32 cellular contexts compared by ENCODE assay signal in the genomic region with DNA sequence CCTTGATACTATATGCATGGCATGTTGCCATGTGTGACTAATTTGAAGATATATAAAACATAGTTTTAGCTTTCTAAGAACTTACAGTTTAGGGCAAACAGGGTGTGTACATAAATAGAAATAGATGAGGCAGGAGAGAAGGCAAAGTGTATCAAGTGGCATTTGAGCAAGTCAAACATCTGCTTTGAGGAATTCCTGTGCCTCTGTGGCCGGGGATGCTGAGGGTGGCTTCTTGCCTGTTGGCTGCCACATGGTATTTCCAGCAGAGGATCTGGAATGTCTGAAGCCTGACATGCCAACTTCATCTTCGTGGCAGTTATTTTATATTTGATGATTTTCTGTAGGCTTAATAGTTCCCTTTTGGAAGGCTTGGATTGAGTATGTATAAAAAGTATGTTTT. TPM values are rescaled to one million over a fixed set of nuclear protein-coding genes. Genes with fewer than 3 reads are reported as not detected.
"Had no signal": no experiment of that assay in that cellular context is flagged by ENCODE, and none has a peak within 500 bp of the region (broad histone marks: within the 10 kb centered on the region; RNA-seq: fewer than 3 reads in every experiment).

No MANE protein-coding gene starts in this region.

- ATAC-seq: activated CD4-positive, CD25-positive, alpha-beta regulatory T cell treated with anti-CD3 and anti-CD28 coated beads, Interleukin-2, amount 50 U/mL, for 24 hours; activated naive CD8-positive, alpha-beta T cell treated with anti-CD3 and anti-CD28 coated beads, Interleukin-2, amount 50 U/mL, for 24 hours; activated T-cell treated with anti-CD3 and anti-CD28 coated beads, Interleukin-2, amount 50 U/mL, for 4 hours; body of pancreas; effector memory CD8-positive, alpha-beta T cell; T-helper 17 cell had no signal

- H3K27ac Mint-ChIP-seq: activated B cell treated with CpG ODN at 0.5 μM for 24 hours; activated CD4-positive, alpha-beta memory T cell treated with anti-CD3 and anti-CD28 coated beads, Interleukin-2, amount 10 ng/mL, durations not matched to agents 7 days and 5 days; activated CD4-positive, alpha-beta T cell treated with anti-CD3 and anti-CD28 coated beads, Interleukin-2, amount 10 ng/mL, durations not matched to agents 24 days and 14 days; activated naive CD8-positive, alpha-beta T cell treated with anti-CD3 and anti-CD28 coated beads, Interleukin-2, amount 50 U/mL, for 24 hours; activated T-helper 1 cell treated with anti-CD3 and anti-CD28 coated beads, Interleukin-12 subunit alpha, Interleukin-12 subunit beta, Interleukin-2, Interleukin-4 antibody, amounts not matched to agents 30 ng/mL and 10 ng/mL and 1 ng/mL, durations not matched to agents 14 hours and 24 hours and 36 hours; T-helper 17 cell; T-helper 2 cell treated with Interferon-gamma antibody and Interleukin-4, amounts not matched to agents 5 μg/mL and 100 μg/mL, for 36 hours had no signal

- H3K9me3 ChIP-seq: adrenal gland, body of pancreas, esophagus squamous epithelium had no signal

- H3K27ac ChIP-seq: adrenal gland, body of pancreas, esophagus squamous epithelium, WERI-Rb-1 had no signal

- H3K27me3 ChIP-seq: adrenal gland, body of pancreas, esophagus squamous epithelium had no signal

- H3K27me3 Mint-ChIP-seq: activated B cell treated with CpG ODN at 0.5 μM for 24 hours; activated CD4-positive, alpha-beta memory T cell treated with anti-CD3 and anti-CD28 coated beads, Interleukin-2, amount 10 ng/mL, durations not matched to agents 7 days and 5 days; activated CD4-positive, alpha-beta T cell treated with anti-CD3 and anti-CD28 coated beads, Interleukin-2, amount 10 ng/mL, durations not matched to agents 24 days and 14 days; activated naive CD8-positive, alpha-beta T cell treated with anti-CD3 and anti-CD28 coated beads for 36 hours; activated naive CD8-positive, alpha-beta T cell treated with anti-CD3 and anti-CD28 coated beads, Interleukin-2, amount 50 U/mL, for 24 hours; effector memory CD8-positive, alpha-beta T cell; T-helper 17 cell had no signal

- DNase-seq: activated B cell treated with CpG ODN at 0.5 μM for 24 hours; activated CD4-positive, alpha-beta memory T cell treated with anti-CD3 and anti-CD28 coated beads, Interleukin-2, amount 10 ng/mL, durations not matched to agents 7 days and 5 days; activated CD4-positive, alpha-beta T cell treated with anti-CD3 and anti-CD28 coated beads, Interleukin-2, amount 10 ng/mL, durations not matched to agents 24 days and 14 days; activated CD4-positive, alpha-beta T cell treated with anti-CD3 and anti-CD28 coated beads, Interleukin-2, amount 50 U/mL, for 4 hours; activated CD8-positive, alpha-beta memory T cell treated with anti-CD3 and anti-CD28 coated beads, Interleukin-2, amount 50 U/mL, for 48 hours; activated gamma-delta T cell; activated naive CD4-positive, alpha-beta T cell treated with anti-CD3 and anti-CD28 coated beads, Interleukin-2, amount 50 U/mL, for 16 hours; activated naive CD4-positive, alpha-beta T cell treated with Interleukin-2 at 50 U/mL for 16 hours; activated naive CD8-positive, alpha-beta T cell treated with anti-CD3 and anti-CD28 coated beads for 36 hours; activated naive CD8-positive, alpha-beta T cell treated with anti-CD3 and anti-CD28 coated beads, Interleukin-2, amount 50 U/mL, for 24 hours; activated T-cell treated with anti-CD3 and anti-CD28 coated beads, Interleukin-2, amount 50 U/mL, for 4 hours; adrenal gland; amygdala; aorta; body of pancreas; caudate nucleus; cortex of kidney; dermis blood vessel endothelial cell; effector CD4-positive, alpha-beta T cell; effector memory CD8-positive, alpha-beta T cell; esophagus squamous epithelium; head of caudate nucleus; T-helper 1 cell; T-helper 17 cell; T1000; WERI-Rb-1 had no signal

- H3K9me3 Mint-ChIP-seq: activated B cell treated with CpG ODN at 0.5 μM for 24 hours; activated CD4-positive, alpha-beta memory T cell treated with anti-CD3 and anti-CD28 coated beads, Interleukin-2, amount 10 ng/mL, durations not matched to agents 7 days and 5 days; activated CD4-positive, alpha-beta T cell treated with anti-CD3 and anti-CD28 coated beads, Interleukin-2, amount 10 ng/mL, durations not matched to agents 24 days and 14 days; activated naive CD8-positive, alpha-beta T cell treated with anti-CD3 and anti-CD28 coated beads for 36 hours; activated naive CD8-positive, alpha-beta T cell treated with anti-CD3 and anti-CD28 coated beads, Interleukin-2, amount 50 U/mL, for 24 hours; activated T-cell treated with anti-CD3 and anti-CD28 coated beads, Interleukin-2, amount 50 U/mL, for 4 hours; activated T-helper 1 cell treated with anti-CD3 and anti-CD28 coated beads, Interleukin-12 subunit alpha, Interleukin-12 subunit beta, Interleukin-2, Interleukin-4 antibody, amounts not matched to agents 30 ng/mL and 10 ng/mL and 1 ng/mL, durations not matched to agents 14 hours and 24 hours and 36 hours; effector memory CD8-positive, alpha-beta T cell; T-helper 2 cell treated with Interferon-gamma antibody and Interleukin-4, amounts not matched to agents 5 μg/mL and 100 μg/mL, for 36 hours had no signal

- H3K4me3 ChIP-seq: adrenal gland, body of pancreas, esophagus squamous epithelium had no signal

- H3K4me3 Mint-ChIP-seq: activated B cell treated with CpG ODN at 0.5 μM for 24 hours; activated CD4-positive, alpha-beta memory T cell treated with anti-CD3 and anti-CD28 coated beads, Interleukin-2, amount 10 ng/mL, durations not matched to agents 7 days and 5 days; activated CD4-positive, alpha-beta T cell treated with anti-CD3 and anti-CD28 coated beads, Interleukin-2, amount 10 ng/mL, durations not matched to agents 24 days and 14 days; activated naive CD8-positive, alpha-beta T cell treated with anti-CD3 and anti-CD28 coated beads for 36 hours; activated naive CD8-positive, alpha-beta T cell treated with anti-CD3 and anti-CD28 coated beads, Interleukin-2, amount 50 U/mL, for 24 hours; activated T-cell treated with anti-CD3 and anti-CD28 coated beads, Interleukin-2, amount 50 U/mL, for 4 hours; activated T-helper 1 cell treated with anti-CD3 and anti-CD28 coated beads, Interleukin-12 subunit alpha, Interleukin-12 subunit beta, Interleukin-2, Interleukin-4 antibody, amounts not matched to agents 30 ng/mL and 10 ng/mL and 1 ng/mL, durations not matched to agents 14 hours and 24 hours and 36 hours; effector memory CD8-positive, alpha-beta T cell; T-helper 2 cell treated with Interferon-gamma antibody and Interleukin-4, amounts not matched to agents 5 μg/mL and 100 μg/mL, for 36 hours had no signal

RNA-seq across cellular contexts. Expression of a gene that starts 19.8 kb away (rescaled TPM):
- polyA plus RNA-seq: adrenal gland had no signal

RNA-seq across cellular contexts. Expression of a gene that starts 36.0 kb away (rescaled TPM):
- total RNA-seq: activated B cell treated with CpG ODN at 0.5 μM for 24 hours; activated CD4-positive, alpha-beta memory T cell treated with anti-CD3 and anti-CD28 coated beads, Interleukin-2, amount 10 ng/mL, durations not matched to agents 7 days and 5 days; activated CD4-positive, alpha-beta T cell treated with anti-CD3 and anti-CD28 coated beads, Interleukin-2, amount 10 ng/mL, durations not matched to agents 24 days and 14 days; activated naive CD8-positive, alpha-beta T cell treated with anti-CD3 and anti-CD28 coated beads for 36 hours; activated T-cell treated with anti-CD3 and anti-CD28 coated beads, Interleukin-2, amount 50 U/mL, for 4 hours; adrenal gland; body of pancreas; chondrocyte; dermis blood vessel endothelial cell; esophagus squamous epithelium; fibroblast of lung; T-helper 17 cell had no signal
- polyA plus RNA-seq: aorta, esophagus, fibroblast of lung had no signal
